In the genomic region with DNA sequence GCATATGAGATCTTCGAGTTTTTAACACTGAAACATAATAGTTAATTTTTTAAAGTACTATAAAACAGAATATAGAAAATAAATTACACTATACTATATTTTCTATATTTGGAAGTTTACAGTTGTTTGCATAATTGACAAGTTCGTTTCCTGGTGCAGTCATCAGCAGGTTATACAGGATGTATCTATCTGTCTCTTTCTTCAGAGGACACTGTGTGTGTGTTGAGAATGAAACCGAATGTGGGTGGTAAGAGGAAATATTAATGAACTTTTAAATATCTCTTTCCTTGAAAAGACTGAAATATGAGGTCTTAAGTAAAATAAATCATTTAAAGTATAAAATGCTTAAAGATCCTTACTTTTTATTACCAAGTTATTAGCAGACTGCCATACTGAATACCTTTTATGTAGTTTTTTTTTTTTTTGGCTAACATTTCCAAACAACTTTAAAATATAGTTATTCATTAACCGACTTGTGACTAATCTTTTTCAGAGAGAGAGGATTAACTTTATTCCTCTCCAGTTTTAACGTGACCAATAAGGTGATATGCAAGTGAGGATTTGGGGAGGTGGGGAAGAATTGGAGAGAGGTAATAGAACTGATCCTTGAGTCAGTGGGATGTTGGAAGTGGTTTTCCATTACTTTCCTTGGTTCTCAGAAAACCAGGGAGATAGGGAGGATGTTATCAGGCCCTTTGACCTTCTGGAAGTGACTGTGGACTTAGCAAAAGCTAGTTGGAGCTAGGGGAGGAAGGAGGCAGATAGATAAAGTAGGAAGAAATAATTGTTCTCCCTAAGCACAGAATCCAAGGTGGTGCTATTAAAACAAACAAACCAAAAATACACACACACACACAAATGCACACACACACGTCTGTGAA, we compare ENCODE assay signal across 11 cellular contexts.
DNase-seq lines count a peak whose midpoint lies in the region; ATAC-seq and TF ChIP-seq lines count a peak whose summit lies in the region.
"Had no signal": no experiment of that assay in that cellular context is flagged by ENCODE, and none has a peak within 500 bp of the region (broad histone marks: within the 10 kb centered on the region; RNA-seq: fewer than 3 reads in every experiment).

No MANE protein-coding gene starts in this region.

- H3K4me2 ChIP-seq in neural progenitor cell: peak overlapping the region; percentile 71

- H3K9me3 ChIP-seq in neural progenitor cell (ENCODE audit: low read depth): no peaks in the 10 kb centered on the region

- H3K4me1 ChIP-seq in neural progenitor cell: peaks cover 52% of the 10 kb centered on the region

- no peak overlapping the region for H3K4me3 Mint-ChIP-seq in neural progenitor cell
- no peak overlapping the region for H3K4me3 Mint-ChIP-seq in activated naive CD8-positive, alpha-beta T cell treated with anti-CD3 and anti-CD28 coated beads for 36 hours
- H3K4me3 Mint-ChIP-seq: activated T-cell treated with anti-CD3 and anti-CD28 coated beads, Interleukin-2, amount 50 U/mL, for 72 hours had no signal

- H3K27me3 Mint-ChIP-seq in neural progenitor cell (ENCODE audit: insufficient read depth, low read depth): peaks cover 4% of the 10 kb centered on the region
- no peaks in the 10 kb centered on the region for H3K27me3 Mint-ChIP-seq in activated naive CD8-positive, alpha-beta T cell treated with anti-CD3 and anti-CD28 coated beads for 36 hours

- peaks cover 12% of the 10 kb centered on the region for H3K36me3 Mint-ChIP-seq in neural progenitor cell
- H3K36me3 Mint-ChIP-seq in activated naive CD8-positive, alpha-beta T cell treated with anti-CD3 and anti-CD28 coated beads for 36 hours: no peaks in the 10 kb centered on the region

- H3K4me3 ChIP-seq in LNCaP clone FGC (ENCODE audit: low read depth, low read length) (no peak overlapping the region), neural progenitor cell (no peak overlapping the region)

- no peaks in the 10 kb centered on the region for H3K79me2 ChIP-seq in neural progenitor cell (ENCODE audit: low read depth)

- no peaks in the 10 kb centered on the region for H3K36me3 ChIP-seq in neural progenitor cell

- ATAC-seq in GM19043 (IDR thresholded peaks at IDR 0.05; ENCODE audit: low read depth, unreplicated experiment): peak; percentile 90
- ATAC-seq in HG02840 (IDR thresholded peaks at IDR 0.05; ENCODE audit: low FRiP score, unreplicated experiment): peak; percentile 80
- ATAC-seq in left ventricle myocardium superior: no peak
- ATAC-seq in omental fat pad (ENCODE audit: low FRiP score): no peak
- ATAC-seq: activated T-cell treated with anti-CD3 and anti-CD28 coated beads, Interleukin-2, amount 50 U/mL, for 72 hours had no signal

- peak overlapping the region; percentile 91 for H3K27ac ChIP-seq in neural progenitor cell

- TF ChIP-seq CTCF in LNCaP clone FGC (IDR thresholded peaks at IDR 0.05; ENCODE audit: control insufficient read depth, extremely low read depth, insufficient read depth): no peak
- no peak for TF ChIP-seq CTCF in neural progenitor cell (IDR thresholded peaks at IDR 0.05)
- no peak for TF ChIP-seq CTCF in omental fat pad (IDR thresholded peaks at IDR 0.05)

- H3K27me3 ChIP-seq in neural progenitor cell: no peaks in the 10 kb centered on the region

- no peak overlapping the region for H3K9ac ChIP-seq in neural progenitor cell

- peaks cover 46% of the 10 kb centered on the region for H3F3A ChIP-seq in neural progenitor cell (ENCODE audit: low read depth)

- H3K9me3 Mint-ChIP-seq in neural progenitor cell: peaks cover 21% of the 10 kb centered on the region
- H3K9me3 Mint-ChIP-seq in activated naive CD8-positive, alpha-beta T cell treated with anti-CD3 and anti-CD28 coated beads for 36 hours: peaks cover 2% of the 10 kb centered on the region

- H2AFZ ChIP-seq in neural progenitor cell (replicated peaks): no peak overlapping the region

- peak; percentile 14 for DNase-seq in LNCaP clone FGC (ENCODE audit: low read depth)
- no peak for DNase-seq in neural progenitor cell (ENCODE audit: low spot score)
- no peak for DNase-seq in activated naive CD4-positive, alpha-beta T cell treated with anti-CD3 and anti-CD28 coated beads, Interleukin-2, amount 50 U/mL, for 16 hours
- DNase-seq in left ventricle myocardium superior: no peak
- DNase-seq in activated naive CD8-positive, alpha-beta T cell treated with anti-CD3 and anti-CD28 coated beads for 36 hours: no peak
- no peak for DNase-seq in omental fat pad (ENCODE audit: low spot score)
- DNase-seq: activated T-cell treated with anti-CD3 and anti-CD28 coated beads, Interleukin-2, amount 50 U/mL, for 72 hours; GOT3; stimulated activated CD4-positive, alpha-beta T cell treated with anti-CD3 and anti-CD28 coated beads, Interleukin-1b, Interleukin-23, amount 100 ng/mL, for 48 hours had no signal

- peak overlapping the region; percentile 94 for H3K27ac Mint-ChIP-seq in neural progenitor cell
- H3K27ac Mint-ChIP-seq in activated naive CD8-positive, alpha-beta T cell treated with anti-CD3 and anti-CD28 coated beads for 36 hours: no peak overlapping the region
- H3K27ac Mint-ChIP-seq: activated T-cell treated with anti-CD3 and anti-CD28 coated beads, Interleukin-2, amount 50 U/mL, for 72 hours had no signal

- H4K20me1 ChIP-seq in neural progenitor cell (ENCODE audit: low read depth): no peaks in the 10 kb centered on the region

- H3K4me1 Mint-ChIP-seq in neural progenitor cell: peaks cover 55% of the 10 kb centered on the region
- no peaks in the 10 kb centered on the region for H3K4me1 Mint-ChIP-seq in activated naive CD8-positive, alpha-beta T cell treated with anti-CD3 and anti-CD28 coated beads for 36 hours

- intact Hi-C loops in left ventricle myocardium superior (cut with micrococcal nuclease): no loop called here

Comparison
In these comparisons a context has a peak if more than half of its experiments do, and no peak if none do; other contexts are left out.
1. ATAC-seq: peak in GM19043 (single experiment) and HG02840 (single experiment); none in left ventricle myocardium superior (single experiment) and omental fat pad (single experiment).